Comparison of ENCODE assay signal across 8 cellular contexts in genomic region chr2:30145826-30146336, GRCh38. TPM values are rescaled to one million over a fixed set of nuclear protein-coding genes. Genes with fewer than 3 reads are reported as not detected.
A peak's percentile ranks its signal among the peaks of the same experiment; 100 is the strongest.
DNase-seq lines count a peak whose midpoint lies in the region; ATAC-seq and TF ChIP-seq lines count a peak whose summit lies in the region.

No MANE protein-coding gene starts in this region.

- peak overlapping the region; percentile 97 for H3K27ac Mint-ChIP-seq in activated T-cell treated with anti-CD3 and anti-CD28 coated beads, Interleukin-2, amount 50 U/mL, for 72 hours

- peaks cover 37% of the 10 kb centered on the region for H3K4me1 ChIP-seq in lower lobe of right lung
- H3K4me1 ChIP-seq in transverse colon: peaks cover 16 to 39% (median 36%) of the 10 kb centered on the region in 4 donors

- no peaks in the 10 kb centered on the region for H3K9me3 Mint-ChIP-seq in activated T-cell treated with anti-CD3 and anti-CD28 coated beads, Interleukin-2, amount 50 U/mL, for 72 hours

- peak overlapping the region; percentile 87 to 97 for H3K4me3 Mint-ChIP-seq in activated T-cell treated with anti-CD3 and anti-CD28 coated beads, Interleukin-2, amount 50 U/mL, for 72 hours

- 38 to 42% methylated on average over 8 of the region's 8 CpGs for WGBS in transverse colon (ENCODE audit: low coverage in 1 of 2), 2 donors

- peaks cover 0 to 8% of the 10 kb centered on the region in 2 donors for H3K36me3 Mint-ChIP-seq in activated T-cell treated with anti-CD3 and anti-CD28 coated beads, Interleukin-2, amount 50 U/mL, for 72 hours (ENCODE audit: insufficient read depth in 2 of 2)

- peak overlapping the region; percentile 44 for H3K4me3 ChIP-seq in astrocyte of the cerebellum (ENCODE audit: low read depth, low read length)
- peak overlapping the region; percentile 55 for H3K4me3 ChIP-seq in lower lobe of right lung
- peak overlapping the region; percentile 19 to 53 (median 32) for H3K4me3 ChIP-seq in transverse colon

- intact Hi-C loops in lower lobe of right lung (cut with DNase I): no loop called here
- intact Hi-C loops in transverse colon (cut with DNase I; ENCODE audit: low total_unique reads): no loop called here

- no peak for DNase-seq in activated T-cell treated with anti-CD3 and anti-CD28 coated beads, Interleukin-2, amount 50 U/mL, for 72 hours
- no peak for DNase-seq in activated T-cell treated with anti-CD3 and anti-CD28 coated beads, Interleukin-2, amount 50 U/mL, for 1 hour
- DNase-seq in astrocyte of the cerebellum (ENCODE audit: low read depth) (no peak), lower lobe of right lung (no peak), transverse colon (no peak), NCI-H187 treated with DMSO at 0.1 percent for 48 hours (lab: John Stamatoyannopoulos, UW) (no peak), COLO829 (ENCODE audit: low spot score) (no peak)

- H3K27me3 ChIP-seq in lower lobe of right lung (ENCODE audit: low read depth) (no peaks in the 10 kb centered on the region), transverse colon (no peaks in the 10 kb centered on the region)

- no peak for TF ChIP-seq EP300 in transverse colon (IDR thresholded peaks at IDR 0.05; ENCODE audit: low read depth)

- TF ChIP-seq POLR2A in transverse colon (IDR thresholded peaks at IDR 0.05): no peak

- no peaks in the 10 kb centered on the region for H3K9me3 ChIP-seq in lower lobe of right lung
- no peaks in the 10 kb centered on the region for H3K9me3 ChIP-seq in transverse colon

- TF ChIP-seq CTCF in astrocyte of the cerebellum (IDR thresholded peaks at IDR 0.05; ENCODE audit: low read depth, low read length, missing control alignments) (no peak), lower lobe of right lung (IDR thresholded peaks at IDR 0.05) (no peak), transverse colon (IDR thresholded peaks at IDR 0.05) (no peak)

- peaks cover 57% of the 10 kb centered on the region for H3K4me1 Mint-ChIP-seq in activated T-cell treated with anti-CD3 and anti-CD28 coated beads, Interleukin-2, amount 50 U/mL, for 72 hours (ENCODE audit: low read depth)

- in situ Hi-C loops in astrocyte of the cerebellum (cut with HindIII; ENCODE audit: low sequenced_read_pairs) (no loop called here), transverse colon (cut with MboI; ENCODE audit: low pct_ligation_motif_present in 1 of 4, low pct_unique_long_range_greater_than_20kb in 1 of 4, low sequenced_read_pairs in 3 of 4) (no loop called here)

- H3K27me3 Mint-ChIP-seq in activated T-cell treated with anti-CD3 and anti-CD28 coated beads, Interleukin-2, amount 50 U/mL, for 72 hours (ENCODE audit: low read depth): no peaks in the 10 kb centered on the region

- peak overlapping the region; percentile 99 for H3K27ac ChIP-seq in lower lobe of right lung
- H3K27ac ChIP-seq in transverse colon: peak overlapping the region; percentile 90 to 100 (median 100)

- no peak for ATAC-seq in activated T-cell treated with anti-CD3 and anti-CD28 coated beads, Interleukin-2, amount 50 U/mL, for 72 hours (replicated peaks in 1 of 2)
- ATAC-seq in lower lobe of right lung (no peak), GM21717 (IDR thresholded peaks at IDR 0.05; ENCODE audit: unreplicated experiment) (no peak)

- no peaks in the 10 kb centered on the region for H3K36me3 ChIP-seq in lower lobe of right lung
- H3K36me3 ChIP-seq in transverse colon: peaks cover 0 to 7% (median 0%) of the 10 kb centered on the region in 4 donors

RNA-seq across cellular contexts. Expression of gene YPEL5, which starts 0.9 kb away (rescaled TPM):
- total RNA-seq in activated T-cell treated with anti-CD3 and anti-CD28 coated beads, Interleukin-2, amount 50 U/mL, for 72 hours: 10 to 100 TPM; 93.3 to 94.3 TPM
- 98.0 TPM for total RNA-seq in lower lobe of right lung
- 10 to 100 TPM; 42.8 to 88.1 (median 80.5) TPM for total RNA-seq in transverse colon
